8 cellular contexts compared by ENCODE assay signal in the genomic region with DNA sequence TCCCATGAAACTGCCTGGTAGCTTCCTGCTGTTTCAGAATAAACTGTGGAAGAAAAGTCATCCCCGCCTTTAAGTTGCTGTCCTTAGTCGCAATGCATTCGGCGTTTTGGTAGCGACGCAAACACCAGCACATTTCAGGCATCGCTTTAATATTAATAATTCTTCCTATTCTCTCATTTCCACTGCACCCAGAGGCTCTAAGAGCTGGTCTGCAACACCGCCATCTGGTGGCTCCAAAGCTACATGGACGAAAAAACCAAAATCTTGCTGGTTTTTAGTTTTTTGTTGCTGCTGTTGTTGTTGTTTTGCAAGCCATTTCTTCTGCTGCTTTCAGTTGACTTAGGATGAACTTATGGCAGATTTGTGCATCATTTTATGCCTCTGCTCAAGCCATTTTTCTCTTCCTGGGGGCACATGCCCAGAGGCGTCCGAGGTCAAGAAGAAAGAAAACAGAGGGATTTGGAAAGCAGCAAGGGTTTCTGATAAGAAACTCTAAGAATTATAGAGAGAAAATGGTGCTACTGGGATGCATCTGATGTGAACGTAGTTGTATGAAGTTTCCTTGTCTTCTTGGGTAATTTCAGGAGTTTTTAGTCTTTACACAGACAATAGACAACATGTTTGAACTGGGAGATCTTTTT.
DNase-seq lines count a peak whose midpoint lies in the region; ATAC-seq and TF ChIP-seq lines count a peak whose summit lies in the region.

No MANE protein-coding gene starts in this region.

- H3K27me3 ChIP-seq in DOHH2 (ENCODE audit: control insufficient read depth, low read length) = no peaks in the 10 kb centered on the region

- no peak for ATAC-seq in GM18502 (IDR thresholded peaks at IDR 0.05; ENCODE audit: poor library complexity, unreplicated experiment)
- no peak for ATAC-seq in GM19324 (IDR thresholded peaks at IDR 0.05; ENCODE audit: low FRiP score, unreplicated experiment)

- peak; percentile 63 for TF ChIP-seq CTCF in DOHH2 (IDR thresholded peaks at IDR 0.05; ENCODE audit: low read depth, low read length, poor library complexity, severe bottlenecking)

- H3K4me3 ChIP-seq in DOHH2 (ENCODE audit: low read length) = no peak overlapping the region

- no peaks in the 10 kb centered on the region for H3K4me1 ChIP-seq in DOHH2 (ENCODE audit: control insufficient read depth, low read length)

- H3K79me2 ChIP-seq in DOHH2 (ENCODE audit: control insufficient read depth, low read length) = no peaks in the 10 kb centered on the region

- no peaks in the 10 kb centered on the region for H3F3A ChIP-seq in DOHH2 (ENCODE audit: control insufficient read depth, insufficient read depth)

- no peaks in the 10 kb centered on the region for H4K20me1 ChIP-seq in DOHH2 (ENCODE audit: control insufficient read depth, insufficient read depth, low read depth, low read length)

- peak; percentile 2 for DNase-seq in HK-2 (ENCODE audit: unreplicated experiment)
- peak; percentile 67 for DNase-seq in OCI-M1 (lab: John Stamatoyannopoulos, UW)
- DNase-seq in dermis blood vessel endothelial cell = peak; percentile 19
- DNase-seq in midbrain (lab: John Stamatoyannopoulos, UW) = peak; percentile 73
- DNase-seq in central memory CD4-positive, alpha-beta T cell = no peak

- H3K36me3 ChIP-seq in DOHH2 (ENCODE audit: control insufficient read depth, low read length) = no peaks in the 10 kb centered on the region

- H3K9me3 ChIP-seq in DOHH2 (ENCODE audit: control insufficient read depth, insufficient read depth, low read length) = no peaks in the 10 kb centered on the region

- no peak overlapping the region for H3K4me2 ChIP-seq in DOHH2 (ENCODE audit: low read length)

- no peaks in the 10 kb centered on the region for H3K9me2 ChIP-seq in DOHH2 (replicated peaks; ENCODE audit: control insufficient read depth, low read length)

- H3K27ac ChIP-seq in DOHH2 (ENCODE audit: low read depth, low read length) = no peak overlapping the region
